37 cellular contexts compared by ENCODE assay signal in the genomic region with DNA sequence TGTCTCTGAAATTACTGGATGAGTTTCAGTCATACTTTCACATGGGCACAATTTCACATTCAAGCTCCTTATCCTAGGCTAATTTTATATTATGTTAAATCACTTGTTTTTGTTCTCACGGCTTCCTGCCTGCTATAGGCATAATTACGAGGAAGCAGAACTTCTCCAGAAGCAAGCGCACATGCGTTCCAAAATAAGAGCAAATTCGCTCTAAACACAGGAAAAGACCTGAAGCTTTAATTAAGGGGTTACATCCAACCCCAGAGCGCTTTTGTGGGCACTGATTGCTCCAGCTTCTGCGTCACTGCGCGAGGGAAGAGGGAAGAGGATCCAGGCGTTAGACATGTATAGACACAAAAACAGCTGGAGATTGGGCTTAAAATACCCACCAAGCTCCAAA. TPM values are rescaled to one million over a fixed set of nuclear protein-coding genes. Genes with fewer than 3 reads are reported as not detected.
DNase-seq lines count a peak whose midpoint lies in the region; ATAC-seq, FAIRE-seq and TF ChIP-seq lines count a peak whose summit lies in the region.
"Had no signal": no experiment of that assay in that cellular context is flagged by ENCODE, and none has a peak within 500 bp of the region (broad histone marks: within the 10 kb centered on the region; RNA-seq: fewer than 3 reads in every experiment).

Gene CORT, plus strand, starts transcription at position 301 of the 400 bp plus-strand sequence. CDS start 193 bp downstream, outside the sequence.

- no peak within 1 kb of the TSS for H3K18ac ChIP-seq in trophoblast cell (ENCODE audit: low read length)

- WGBS in hepatocyte (ENCODE audit: low lambda C conversion rate, missing lambda C conversion rate) = 91% methylated on average over 10 of the region's 10 CpGs
- no CpG with 5 or more reads among the region's 10 CpGs for WGBS in trophoblast cell (ENCODE audit: extremely low coverage, insufficient coverage, insufficient read length)
- 91 to 92% methylated on average over 10 of the region's 10 CpGs for WGBS in pancreas, 2 donors

- H3K27me3 ChIP-seq in astrocyte (ENCODE audit: insufficient read depth, low read length) = no peaks in the 10 kb centered on the region
- no peaks in the 10 kb centered on the region for H3K27me3 ChIP-seq in hepatocyte
- H3K27me3 ChIP-seq in trophoblast cell (ENCODE audit: insufficient read depth, low read length) = no peaks in the 10 kb centered on the region
- H3K27me3 ChIP-seq in pancreas = no peaks in the 10 kb centered on the region
- H3K27me3 ChIP-seq: ovary had no signal

- no peaks in the 10 kb centered on the region for H3K79me2 ChIP-seq in astrocyte (ENCODE audit: insufficient read depth, low read length)
- H3K79me2 ChIP-seq in hepatocyte = no peaks in the 10 kb centered on the region
- H3K79me2 ChIP-seq in trophoblast cell (ENCODE audit: control insufficient read depth, insufficient read depth, low read length, poor library complexity) = no peaks in the 10 kb centered on the region

- H2AFZ ChIP-seq in astrocyte (ENCODE audit: low read depth, low read length) (no peak within 1 kb of the TSS), hepatocyte (no peak within 1 kb of the TSS), trophoblast cell (ENCODE audit: insufficient read depth, low read length, poor library complexity) (no peak within 1 kb of the TSS)

- no peak within 1 kb of the TSS for H4K12ac ChIP-seq in trophoblast cell (ENCODE audit: low read depth, low read length)

- H3K9me3 ChIP-seq in astrocyte (ENCODE audit: insufficient read depth, low read depth, low read length) (no peaks in the 10 kb centered on the region), hepatocyte (ENCODE audit: low read depth) (no peaks in the 10 kb centered on the region), trophoblast cell (ENCODE audit: insufficient read depth, low read depth, low read length) (peaks cover 3% of the 10 kb centered on the region), pancreas (no peaks in the 10 kb centered on the region)
- H3K9me3 ChIP-seq: ovary had no signal

- H2BK12ac ChIP-seq in trophoblast cell (ENCODE audit: low read length) = no peak within 1 kb of the TSS

- H3K27ac ChIP-seq in astrocyte (ENCODE audit: low read depth, low read length) (no peak within 1 kb of the TSS), hepatocyte (peak within 1 kb of the TSS; percentile 32), trophoblast cell (ENCODE audit: low read depth, low read length) (no peak within 1 kb of the TSS), pancreas (no peak within 1 kb of the TSS)
- H3K27ac ChIP-seq: C4-2B, epithelial cell of prostate, ovary had no signal

- DNase-seq in KBM-7 (peak; percentile 20), astrocyte (ENCODE audit: low read depth) (no peak), hepatocyte (ENCODE audit: low spot score) (no peak), trophoblast cell (no peak), NCI-H187 treated with DMSO at 0.1 percent for 48 hours (lab: John Stamatoyannopoulos, UW) (no peak), progenitor cell of endocrine pancreas (ENCODE audit: low spot score, unreplicated experiment) (no peak), GDM1 (lab: John Stamatoyannopoulos, UW) (no peak), pancreas (no peak)
- DNase-seq: activated CD4-positive, alpha-beta T cell treated with anti-CD3 and anti-CD28 coated beads for 36 hours; activated CD8-positive, alpha-beta memory T cell treated with anti-CD3 and anti-CD28 coated beads, Interleukin-2, amount 50 U/mL, for 48 hours; activated CD8-positive, alpha-beta T cell treated with anti-CD3 and anti-CD28 coated beads for 36 hours; COR-L47; DMS53; effector CD4-positive, alpha-beta T cell; GOT3; kidney; naive thymus-derived CD4-positive, alpha-beta T cell; NCI-H1105; NCI-H2029 treated with DMSO at 0.1 percent for 48 hours; NCI-H226; NCI-H748 treated with DMSO at 0.1 percent for 48 hours; ovary; retina; SHP77 treated with DMSO at 0.1 percent for 48 hours; stimulated activated naive B cell treated with anti-CD40 and anti-IgM and Interleukin-4, amounts not matched to agents 10 μg/mL and 1 μg/mL and 100 μg/mL, for 72 hours; substantia nigra; SW 1271 had no signal

- in situ Hi-C loops in KBM-7 (cut with MboI; ENCODE audit: low pct_unique_long_range_greater_than_20kb, low sequenced_read_pairs) = no loop called here

- H3K4me1 ChIP-seq in astrocyte (ENCODE audit: insufficient read depth, low read length) = peaks cover 5% of the 10 kb centered on the region
- peaks cover 10% of the 10 kb centered on the region for H3K4me1 ChIP-seq in hepatocyte (ENCODE audit: insufficient read depth)
- H3K4me1 ChIP-seq in trophoblast cell (ENCODE audit: control insufficient read depth in 1 of 2, insufficient read depth in 2 of 2, low read length in 2 of 2) = peaks cover 0 to 2% of the 10 kb centered on the region in 2 experiments
- no peaks in the 10 kb centered on the region for H3K4me1 ChIP-seq in pancreas

- FAIRE-seq in astrocyte (lab: Jason Lieb, UNC) = no peak
- FAIRE-seq in pancreas (lab: Jason Lieb, UNC) = no peak
- FAIRE-seq: bronchial epithelial cell, G401.6, K562, kidney, RCC 7860 had no signal

- H3K4me2 ChIP-seq in astrocyte (ENCODE audit: low read length) (peak within 1 kb of the TSS; percentile 53), hepatocyte (peak within 1 kb of the TSS; percentile 65), trophoblast cell (ENCODE audit: low read length) (no peak within 1 kb of the TSS)

- peak within 1 kb of the TSS; percentile 43 for H3K23ac ChIP-seq in trophoblast cell (ENCODE audit: low read length)

- no peaks in the 10 kb centered on the region for H3K36me3 ChIP-seq in astrocyte (ENCODE audit: insufficient read depth, low read length)
- H3K36me3 ChIP-seq in hepatocyte (replicated peaks; ENCODE audit: insufficient read depth, low read depth) = no peaks in the 10 kb centered on the region
- no peaks in the 10 kb centered on the region for H3K36me3 ChIP-seq in trophoblast cell (ENCODE audit: control insufficient read depth in 1 of 2, insufficient read depth in 2 of 2, low read length in 2 of 2)
- H3K36me3 ChIP-seq in pancreas = no peaks in the 10 kb centered on the region
- H3K36me3 ChIP-seq: ovary had no signal

- H3K4me3 Mint-ChIP-seq in astrocyte (ENCODE audit: unreplicated experiment) = no peak within 1 kb of the TSS
- H3K4me3 Mint-ChIP-seq in progenitor cell of endocrine pancreas (ENCODE audit: low read depth) = no peak within 1 kb of the TSS
- H3K4me3 Mint-ChIP-seq: activated CD4-positive, alpha-beta T cell treated with anti-CD3 and anti-CD28 coated beads for 36 hours; activated CD8-positive, alpha-beta T cell treated with anti-CD3 and anti-CD28 coated beads for 36 hours; activated naive CD4-positive, alpha-beta T cell treated with anti-CD3 and anti-CD28 coated beads, Interleukin-2, amount 50 U/mL, for 24 hours; activated T-helper 17 cell treated with anti-CD3 and anti-CD28 coated beads, Interleukin-2, amount 50 U/mL, for 72 hours; naive thymus-derived CD4-positive, alpha-beta T cell; stimulated activated naive B cell treated with anti-CD40 and anti-IgM and Interleukin-4, amounts not matched to agents 10 μg/mL and 1 μg/mL and 100 μg/mL, for 72 hours had no signal

- no peak within 1 kb of the TSS for H3K14ac ChIP-seq in trophoblast cell (ENCODE audit: low read length)

- H4K8ac ChIP-seq in trophoblast cell (ENCODE audit: low read depth, low read length) = no peak within 1 kb of the TSS

- H3K27me3 Mint-ChIP-seq in astrocyte (ENCODE audit: low read depth, unreplicated experiment) (no peaks in the 10 kb centered on the region), progenitor cell of endocrine pancreas (peaks cover 4% of the 10 kb centered on the region)
- H3K27me3 Mint-ChIP-seq: activated CD4-positive, alpha-beta T cell treated with anti-CD3 and anti-CD28 coated beads for 36 hours; activated CD8-positive, alpha-beta T cell treated with anti-CD3 and anti-CD28 coated beads for 36 hours; activated naive CD4-positive, alpha-beta T cell treated with anti-CD3 and anti-CD28 coated beads, Interleukin-2, amount 50 U/mL, for 24 hours; activated T-helper 17 cell treated with anti-CD3 and anti-CD28 coated beads, Interleukin-2, amount 50 U/mL, for 72 hours; stimulated activated naive B cell treated with anti-CD40 and anti-IgM and Interleukin-4, amounts not matched to agents 10 μg/mL and 1 μg/mL and 100 μg/mL, for 72 hours had no signal

- H3K9me3 Mint-ChIP-seq in astrocyte (ENCODE audit: unreplicated experiment) (no peaks in the 10 kb centered on the region), progenitor cell of endocrine pancreas (ENCODE audit: low read depth) (no peaks in the 10 kb centered on the region)
- H3K9me3 Mint-ChIP-seq: activated CD8-positive, alpha-beta T cell treated with anti-CD3 and anti-CD28 coated beads for 36 hours; activated naive CD4-positive, alpha-beta T cell treated with anti-CD3 and anti-CD28 coated beads, Interleukin-2, amount 50 U/mL, for 24 hours; activated T-helper 17 cell treated with anti-CD3 and anti-CD28 coated beads, Interleukin-2, amount 50 U/mL, for 72 hours; naive thymus-derived CD4-positive, alpha-beta T cell; stimulated activated naive B cell treated with anti-CD40 and anti-IgM and Interleukin-4, amounts not matched to agents 10 μg/mL and 1 μg/mL and 100 μg/mL, for 72 hours had no signal

- peaks cover 7% of the 10 kb centered on the region for H3K4me1 Mint-ChIP-seq in astrocyte (ENCODE audit: low read depth, unreplicated experiment)
- H3K4me1 Mint-ChIP-seq in progenitor cell of endocrine pancreas (ENCODE audit: low read depth) = no peaks in the 10 kb centered on the region
- H3K4me1 Mint-ChIP-seq: activated naive CD4-positive, alpha-beta T cell treated with anti-CD3 and anti-CD28 coated beads, Interleukin-2, amount 50 U/mL, for 24 hours; activated T-helper 17 cell treated with anti-CD3 and anti-CD28 coated beads, Interleukin-2, amount 50 U/mL, for 72 hours; stimulated activated naive B cell treated with anti-CD40 and anti-IgM and Interleukin-4, amounts not matched to agents 10 μg/mL and 1 μg/mL and 100 μg/mL, for 72 hours had no signal

- no peak within 1 kb of the TSS for H3K4ac ChIP-seq in trophoblast cell (ENCODE audit: low read depth, low read length)

- no peak within 1 kb of the TSS for H2AK5ac ChIP-seq in trophoblast cell (ENCODE audit: low read length)

- H4K91ac ChIP-seq in trophoblast cell (ENCODE audit: low read depth, low read length) = no peak within 1 kb of the TSS

- no peaks in the 10 kb centered on the region for H3K79me1 ChIP-seq in trophoblast cell (ENCODE audit: low read length)

- H3K4me3 ChIP-seq in astrocyte (ENCODE audit: insufficient read depth, low read depth, low read length) (no peak within 1 kb of the TSS), hepatocyte (no peak within 1 kb of the TSS), trophoblast cell (ENCODE audit: low read depth, low read length) (no peak within 1 kb of the TSS), pancreas (no peak within 1 kb of the TSS)
- H3K4me3 ChIP-seq: K562, ovary had no signal

- H3K36me3 Mint-ChIP-seq in astrocyte (ENCODE audit: low read depth, unreplicated experiment) (no peaks in the 10 kb centered on the region), progenitor cell of endocrine pancreas (ENCODE audit: insufficient read depth) (peaks cover 8% of the 10 kb centered on the region)
- H3K36me3 Mint-ChIP-seq: activated naive CD4-positive, alpha-beta T cell treated with anti-CD3 and anti-CD28 coated beads, Interleukin-2, amount 50 U/mL, for 24 hours had no signal

- ATAC-seq in pancreas = no peak
- ATAC-seq: activated CD4-positive, alpha-beta T cell treated with anti-CD3 and anti-CD28 coated beads for 36 hours; activated CD8-positive, alpha-beta T cell treated with anti-CD3 and anti-CD28 coated beads for 36 hours; activated T-helper 17 cell treated with anti-CD3 and anti-CD28 coated beads, Interleukin-2, amount 50 U/mL, for 72 hours; naive thymus-derived CD4-positive, alpha-beta T cell; stimulated activated naive B cell treated with anti-CD40 and anti-IgM and Interleukin-4, amounts not matched to agents 10 μg/mL and 1 μg/mL and 100 μg/mL, for 72 hours had no signal

- no peak within 1 kb of the TSS for H2BK5ac ChIP-seq in trophoblast cell (ENCODE audit: low read depth, low read length, poor library complexity)

- H4K20me1 ChIP-seq in astrocyte (ENCODE audit: insufficient read depth, low read length) (no peaks in the 10 kb centered on the region), hepatocyte (ENCODE audit: insufficient read depth, poor library complexity, severe bottlenecking) (no peaks in the 10 kb centered on the region)

- TF ChIP-seq CTCF in astrocyte (IDR thresholded peaks at IDR 0.05; ENCODE audit: insufficient read depth, low read depth, low read length) = no peak
- TF ChIP-seq CTCF in hepatocyte (IDR thresholded peaks at IDR 0.05; ENCODE audit: poor library complexity) = no peak
- no peak for TF ChIP-seq CTCF in progenitor cell of endocrine pancreas (IDR thresholded peaks at IDR 0.05; ENCODE audit: unreplicated experiment)
- no peak for TF ChIP-seq CTCF in pancreas (IDR thresholded peaks at IDR 0.05)

- no peaks in the 10 kb centered on the region for H3K9me2 ChIP-seq in hepatocyte (replicated peaks; ENCODE audit: insufficient read depth)

- no peak within 1 kb of the TSS for H2BK120ac ChIP-seq in trophoblast cell (ENCODE audit: insufficient read depth, low read length, poor library complexity)

- H3K9ac ChIP-seq in astrocyte (ENCODE audit: low read length) = no peak within 1 kb of the TSS
- no peak within 1 kb of the TSS for H3K9ac ChIP-seq in trophoblast cell (ENCODE audit: low read length)

- H3K27ac Mint-ChIP-seq in astrocyte (ENCODE audit: unreplicated experiment) (no peak within 1 kb of the TSS), progenitor cell of endocrine pancreas (no peak within 1 kb of the TSS)
- H3K27ac Mint-ChIP-seq: activated CD4-positive, alpha-beta T cell treated with anti-CD3 and anti-CD28 coated beads for 36 hours; activated CD8-positive, alpha-beta T cell treated with anti-CD3 and anti-CD28 coated beads for 36 hours; activated naive CD4-positive, alpha-beta T cell treated with anti-CD3 and anti-CD28 coated beads, Interleukin-2, amount 50 U/mL, for 24 hours; activated T-helper 17 cell treated with anti-CD3 and anti-CD28 coated beads, Interleukin-2, amount 50 U/mL, for 72 hours; stimulated activated naive B cell treated with anti-CD40 and anti-IgM and Interleukin-4, amounts not matched to agents 10 μg/mL and 1 μg/mL and 100 μg/mL, for 72 hours had no signal

- intact Hi-C loops in pancreas (cut with DNase I) = no loop called here

RNA-seq across cellular contexts. Expression of gene CORT, which starts in this region (rescaled TPM):
- total RNA-seq in astrocyte (0.23 and 0.29 TPM in 2 replicates), hepatocyte (0.13 TPM in 1 of 2 replicates, not detected in the other), progenitor cell of endocrine pancreas (1.0 and 2.0 TPM in 2 replicates), pancreas (under 1 TPM in 1 of 6 donors, not detected in 5; 0.22 TPM)
- polyA plus RNA-seq in hepatocyte (0.19 and 0.27 TPM in 2 replicates), pancreas (under 1 TPM; 0.34 to 0.85 TPM)
- polyA plus RNA-seq in trophoblast cell (2013) = 0.26 and 0.40 TPM in 2 replicates
- total RNA-seq: lower leg skin, M059J had no signal
- polyA plus RNA-seq: naive thymus-derived CD4-positive, alpha-beta T cell had no signal
